ENCODE assay signal across 1 cellular context in the genomic region with DNA sequence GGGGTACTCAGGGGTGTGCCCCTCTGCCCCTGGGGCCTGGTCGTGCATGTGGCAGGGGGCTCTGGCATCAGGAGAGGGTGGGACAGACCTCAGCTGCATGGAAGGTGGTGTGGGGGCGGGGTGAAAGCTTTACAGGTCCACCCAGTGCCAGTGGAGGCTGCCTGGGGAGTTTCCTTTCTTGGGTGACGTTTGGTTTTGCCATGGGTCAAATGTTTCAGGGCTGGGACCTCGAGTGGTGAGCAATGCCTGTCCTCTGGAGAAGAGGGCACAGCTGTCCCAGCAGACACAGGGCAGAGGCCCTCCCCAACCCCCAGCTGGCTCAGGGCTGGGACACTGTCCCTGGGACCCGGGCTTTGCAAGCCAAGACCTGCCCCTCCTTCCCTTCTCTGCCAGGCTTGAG.
TF ChIP-seq lines count a peak whose summit lies in the region.

No MANE protein-coding gene starts in this region.

TF ChIP-seq in H1, 55 proteins besides CTCF, POLR2A, EP300 and RAD21 (continued from another document):
- no peak for TF ChIP-seq SAP30 (IDR thresholded peaks at IDR 0.05; ENCODE audit: insufficient read depth, insufficient replicate concordance, low read length)
- no peak for TF ChIP-seq ZNF274 (IDR thresholded peaks at IDR 0.05; ENCODE audit: borderline replicate concordance, extremely low read depth, low read length)
- no peak for TF ChIP-seq CEBPB (IDR thresholded peaks at IDR 0.05; ENCODE audit: low read depth, low read length)
- TF ChIP-seq, protein P1, sequence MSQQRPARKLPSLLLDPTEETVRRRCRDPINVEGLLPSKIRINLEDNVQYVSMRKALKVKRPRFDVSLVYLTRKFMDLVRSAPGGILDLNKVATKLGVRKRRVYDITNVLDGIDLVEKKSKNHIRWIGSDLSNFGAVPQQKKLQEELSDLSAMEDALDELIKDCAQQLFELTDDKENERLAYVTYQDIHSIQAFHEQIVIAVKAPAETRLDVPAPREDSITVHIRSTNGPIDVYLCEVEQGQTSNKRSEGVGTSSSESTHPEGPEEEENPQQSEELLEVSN (IDR thresholded peaks at IDR 0.05) = no peak
- no peak for TF ChIP-seq CREB1 (IDR thresholded peaks at IDR 0.05)
- TF ChIP-seq, protein P2, sequence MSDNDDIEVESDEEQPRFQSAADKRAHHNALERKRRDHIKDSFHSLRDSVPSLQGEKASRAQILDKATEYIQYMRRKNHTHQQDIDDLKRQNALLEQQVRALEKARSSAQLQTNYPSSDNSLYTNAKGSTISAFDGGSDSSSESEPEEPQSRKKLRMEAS (IDR thresholded peaks at IDR 0.05) = no peak
- TF ChIP-seq RNF2 (IDR thresholded peaks at IDR 0.05; ENCODE audit: borderline replicate concordance, low read depth, low read length, missing control alignments, poor library complexity, severe bottlenecking) = no peak
- TF ChIP-seq BRCA1 (IDR thresholded peaks at IDR 0.05; ENCODE audit: low read depth, low read length) = no peak
- TF ChIP-seq MAFK (IDR thresholded peaks at IDR 0.05; ENCODE audit: low read depth, low read length) = no peak
- TF ChIP-seq GTF2F1 (IDR thresholded peaks at IDR 0.05; ENCODE audit: borderline replicate concordance, low read depth, low read length) = no peak
- no peak for TF ChIP-seq KDM4A (IDR thresholded peaks at IDR 0.05; ENCODE audit: low read depth, low read length, severe bottlenecking)
- no peak for TF ChIP-seq SUZ12 (IDR thresholded peaks at IDR 0.05; ENCODE audit: low read length)
- TF ChIP-seq JUN (IDR thresholded peaks at IDR 0.05; ENCODE audit: low read depth, low read length) = no peak
- no peak for TF ChIP-seq CHD1 (IDR thresholded peaks at IDR 0.05; ENCODE audit: low read depth, low read length)
